Comparison of ENCODE assay signal across 13 cellular contexts in genomic region chr2:138030459-138030858, GRCh38.
A peak's percentile ranks its signal among the peaks of the same experiment; 100 is the strongest.
DNase-seq lines count a peak whose midpoint lies in the region; ATAC-seq and TF ChIP-seq lines count a peak whose summit lies in the region.
"Had no signal": no experiment of that assay in that cellular context is flagged by ENCODE, and none has a peak within 500 bp of the region (broad histone marks: within the 10 kb centered on the region; RNA-seq: fewer than 3 reads in every experiment).

No MANE protein-coding gene starts in this region.

- DNase-seq in fibroblast of mammary gland (ENCODE audit: low read depth) (peak; percentile 35), NOMO-1 treated with dmso at 0.1 percent for 144 hours (lab: John Stamatoyannopoulos, UW; ENCODE audit: unreplicated experiment) (no peak), NCI-H1417 treated with DMSO at 0.1 percent for 48 hours (lab: John Stamatoyannopoulos, UW) (no peak), SIG-M5 treated with dmso at 0.1 percent for 504 hours (lab: John Stamatoyannopoulos, UW; ENCODE audit: unreplicated experiment) (no peak)
- no peak for DNase-seq in effector CD4-positive, alpha-beta T cell
- DNase-seq: activated T-cell treated with anti-CD3 and anti-CD28 coated beads for 4 hours, left lung, NCI-H2171 treated with DMSO at 0.1 percent for 48 hours, small intestine, T-cell had no signal

- H3K4me3 ChIP-seq in fibroblast of mammary gland (ENCODE audit: control insufficient read depth, low read depth, low read length) = no peak overlapping the region
- H3K4me3 ChIP-seq: left lung had no signal

- no peak for TF ChIP-seq CTCF in fibroblast of mammary gland (conservative IDR thresholded peaks at IDR 0.05; ENCODE audit: control insufficient read depth, insufficient read depth, low read depth, low read length)

- ATAC-seq in GM18498 (IDR thresholded peaks at IDR 0.05; ENCODE audit: unreplicated experiment) = peak; percentile 68
- ATAC-seq in GM21619 (IDR thresholded peaks at IDR 0.05; ENCODE audit: unreplicated experiment) = peak; percentile 84
- ATAC-seq in HG03378 (IDR thresholded peaks at IDR 0.05; ENCODE audit: unreplicated experiment) = peak; percentile 91
- ATAC-seq: left lung, T-cell had no signal
